Comparison of ENCODE assay signal across 9 cellular contexts in genomic region chr22:43891360-43892182, GRCh38. TPM values are rescaled to one million over a fixed set of nuclear protein-coding genes. Genes with fewer than 3 reads are reported as not detected.
DNase-seq lines count a peak whose midpoint lies in the region; ATAC-seq and TF ChIP-seq lines count a peak whose summit lies in the region.
"Had no signal": no experiment of that assay in that cellular context is flagged by ENCODE, and none has a peak within 500 bp of the region (broad histone marks: within the 10 kb centered on the region; RNA-seq: fewer than 3 reads in every experiment).

TSS of gene PNPLA5 (minus strand) at chr22:43892013. CDS start at chr22:43891880, 133 bp downstream.

- H3K27ac ChIP-seq in breast epithelium = no peak within 1 kb of the TSS

- no peaks in the 10 kb centered on the region for H3K9me3 Mint-ChIP-seq in MCF 10A (ENCODE audit: unreplicated experiment)
- no peaks in the 10 kb centered on the region for H3K9me3 Mint-ChIP-seq in activated naive CD8-positive, alpha-beta T cell treated with anti-CD3 and anti-CD28 coated beads for 36 hours
- H3K9me3 Mint-ChIP-seq in stimulated activated naive CD8-positive, alpha-beta T cell treated with anti-CD3 and anti-CD28 coated beads, Interleukin-15, amount 100 ng/mL, for 72 hours = no peaks in the 10 kb centered on the region

- no peak within 1 kb of the TSS for H3K4me3 Mint-ChIP-seq in MCF 10A (ENCODE audit: unreplicated experiment)
- H3K4me3 Mint-ChIP-seq in activated naive CD8-positive, alpha-beta T cell treated with anti-CD3 and anti-CD28 coated beads for 36 hours = no peak within 1 kb of the TSS
- peak within 1 kb of the TSS in 1 of 2 donors; percentile 65 for H3K4me3 Mint-ChIP-seq in stimulated activated naive CD8-positive, alpha-beta T cell treated with anti-CD3 and anti-CD28 coated beads, Interleukin-15, amount 100 ng/mL, for 72 hours

- TF ChIP-seq CTCF in breast epithelium (IDR thresholded peaks at IDR 0.05) (no peak), MCF 10A (IDR thresholded peaks at IDR 0.05; ENCODE audit: unreplicated experiment) (no peak)

- DNase-seq in breast epithelium (ENCODE audit: low spot score in 2 of 2) (no peak), MCF 10A (ENCODE audit: unreplicated experiment) (no peak), left lobe of liver (ENCODE audit: low spot score) (no peak), NCI-H1694 treated with DMSO at 0.1 percent for 48 hours (lab: John Stamatoyannopoulos, UW) (no peak), kidney glomerular epithelial cell (lab: John Stamatoyannopoulos, UW) (no peak)
- DNase-seq in activated naive CD8-positive, alpha-beta T cell treated with anti-CD3 and anti-CD28 coated beads for 36 hours = peak; percentile 46
- peak; percentile 20 to 29 for DNase-seq in stimulated activated naive CD8-positive, alpha-beta T cell treated with anti-CD3 and anti-CD28 coated beads, Interleukin-15, amount 100 ng/mL, for 72 hours
- DNase-seq: NCI-H2171 treated with DMSO at 0.1 percent for 48 hours had no signal

- H3K9me3 ChIP-seq in breast epithelium = no peaks in the 10 kb centered on the region

- intact Hi-C loops in breast epithelium (cut with DNase I; ENCODE audit: low total_unique reads) = no loop called here
- intact Hi-C loops in MCF 10A (cut with micrococcal nuclease) = no loop called here

- no peaks in the 10 kb centered on the region for H3K4me1 ChIP-seq in breast epithelium

- peaks cover 6% of the 10 kb centered on the region for H3K36me3 Mint-ChIP-seq in MCF 10A (ENCODE audit: insufficient read depth, unreplicated experiment)
- no peaks in the 10 kb centered on the region for H3K36me3 Mint-ChIP-seq in activated naive CD8-positive, alpha-beta T cell treated with anti-CD3 and anti-CD28 coated beads for 36 hours

- POLR2A ChIA-PET in MCF 10A (lab: Yijun Ruan, JAX) = no interaction called here

- H3K27me3 Mint-ChIP-seq in MCF 10A (ENCODE audit: insufficient read depth, unreplicated experiment) = peaks cover 28% of the 10 kb centered on the region
- H3K27me3 Mint-ChIP-seq in activated naive CD8-positive, alpha-beta T cell treated with anti-CD3 and anti-CD28 coated beads for 36 hours = peaks cover 44% of the 10 kb centered on the region
- peaks cover 79% of the 10 kb centered on the region for H3K27me3 Mint-ChIP-seq in stimulated activated naive CD8-positive, alpha-beta T cell treated with anti-CD3 and anti-CD28 coated beads, Interleukin-15, amount 100 ng/mL, for 72 hours

- H3K36me3 ChIP-seq in breast epithelium = no peaks in the 10 kb centered on the region

- H3K4me1 Mint-ChIP-seq in MCF 10A (ENCODE audit: insufficient read depth, unreplicated experiment) = no peaks in the 10 kb centered on the region
- no peaks in the 10 kb centered on the region for H3K4me1 Mint-ChIP-seq in activated naive CD8-positive, alpha-beta T cell treated with anti-CD3 and anti-CD28 coated beads for 36 hours
- peaks cover 10% of the 10 kb centered on the region for H3K4me1 Mint-ChIP-seq in stimulated activated naive CD8-positive, alpha-beta T cell treated with anti-CD3 and anti-CD28 coated beads, Interleukin-15, amount 100 ng/mL, for 72 hours

- CTCF ChIA-PET in MCF 10A (lab: Yijun Ruan, JAX) = interaction anchor here (0.8 to 1.2 kb wide), 2 partner anchors 12 to 54 kb away, joined by 4 to 5 read pairs; no protein-coding TSS in a partner anchor

- peak; percentile 20 for ATAC-seq in left lobe of liver
- ATAC-seq in stimulated activated naive CD8-positive, alpha-beta T cell treated with anti-CD3 and anti-CD28 coated beads, Interleukin-15, amount 100 ng/mL, for 72 hours = peak; percentile 68
- ATAC-seq in GM18519 (IDR thresholded peaks at IDR 0.05; ENCODE audit: low FRiP score, unreplicated experiment) = no peak

- no TSS peak for BruUV-seq in MCF 10A (replicated peaks; lab: Mats Ljungman, UMichigan)

- TF ChIP-seq POLR2A in breast epithelium (IDR thresholded peaks at IDR 0.05) = no peak

- peaks cover 12 to 63% of the 10 kb centered on the region in 2 donors for H3K27me3 ChIP-seq in breast epithelium

- no peak within 1 kb of the TSS for H3K27ac Mint-ChIP-seq in MCF 10A (ENCODE audit: low read depth, unreplicated experiment)
- H3K27ac Mint-ChIP-seq in activated naive CD8-positive, alpha-beta T cell treated with anti-CD3 and anti-CD28 coated beads for 36 hours = no peak within 1 kb of the TSS
- H3K27ac Mint-ChIP-seq in stimulated activated naive CD8-positive, alpha-beta T cell treated with anti-CD3 and anti-CD28 coated beads, Interleukin-15, amount 100 ng/mL, for 72 hours = no peak within 1 kb of the TSS

- H3K4me3 ChIP-seq in breast epithelium = peak within 1 kb of the TSS in 2 of 3 donors; percentile 15 to 46

RNA-seq across cellular contexts. Expression of gene PNPLA5, which starts in this region (rescaled TPM):
- total RNA-seq in breast epithelium = not detected
- total RNA-seq in MCF 10A (2022) = not detected in 2 replicates
- total RNA-seq in activated naive CD8-positive, alpha-beta T cell treated with anti-CD3 and anti-CD28 coated beads for 36 hours = not detected
- total RNA-seq in left lobe of liver = not detected

Comparison
In these comparisons a context has a peak if more than half of its experiments do, and no peak if none do; other contexts are left out.
1. Peak in DNase-seq in activated naive CD8-positive, alpha-beta T cell treated with anti-CD3 and anti-CD28 coated beads for 36 hours; RNA of the gene not detected or under 1 TPM.
2. Peak in ATAC-seq in left lobe of liver; RNA of the gene not detected or under 1 TPM.
3. DNase-seq: peak in stimulated activated naive CD8-positive, alpha-beta T cell treated with anti-CD3 and anti-CD28 coated beads, Interleukin-15, amount 100 ng/mL, for 72 hours (2 of 2); none in breast epithelium (0 of 2), MCF 10A (single experiment), left lobe of liver (single experiment), NCI-H1694 treated with DMSO at 0.1 percent for 48 hours (single experiment) and kidney glomerular epithelial cell (single experiment).